ENCODE assay signal across 12 cellular contexts in genomic region chr14:55077155-55077554, GRCh38. TPM values are rescaled to one million over a fixed set of nuclear protein-coding genes. Genes with fewer than 3 reads are reported as not detected.
A peak's percentile ranks its signal among the peaks of the same experiment; 100 is the strongest.
DNase-seq lines count a peak whose midpoint lies in the region; ATAC-seq and TF ChIP-seq lines count a peak whose summit lies in the region.
"Had no signal": no experiment of that assay in that cellular context is flagged by ENCODE, and none has a peak within 500 bp of the region (broad histone marks: within the 10 kb centered on the region; RNA-seq: fewer than 3 reads in every experiment).

No MANE protein-coding gene starts in this region.

- H4K20me1 ChIP-seq in H9 (ENCODE audit: control insufficient read depth, insufficient read depth, insufficient read length): no peaks in the 10 kb centered on the region

- H3K79me1 ChIP-seq in H9 (ENCODE audit: insufficient read depth, low read depth, low read length, poor library complexity, severe bottlenecking): no peaks in the 10 kb centered on the region

- no peak for TF ChIP-seq CTCF in CD4-positive, alpha-beta T cell (IDR thresholded peaks at IDR 0.05)
- TF ChIP-seq CTCF in H9 (conservative IDR thresholded peaks at IDR 0.05) (no peak), lower lobe of right lung (IDR thresholded peaks at IDR 0.05) (no peak), BE2C (IDR thresholded peaks at IDR 0.05; ENCODE audit: low read depth, low read length) (no peak)
- TF ChIP-seq CTCF in activated CD8-positive, alpha-beta T cell treated with anti-CD3 and anti-CD28 coated beads for 36 hours (IDR thresholded peaks at IDR 0.05): no peak

- H4K91ac ChIP-seq in H9 (ENCODE audit: insufficient read length, low read depth, low read length): no peak overlapping the region

- no peak overlapping the region for H2AK5ac ChIP-seq in H9 (ENCODE audit: insufficient read length, low read length)

- peak overlapping the region; percentile 32 for H2AFZ ChIP-seq in H9 (ENCODE audit: low read length)

- H2BK120ac ChIP-seq in H9 (ENCODE audit: low read depth, low read length, poor library complexity, severe bottlenecking): no peak overlapping the region

- H3K36me3 ChIP-seq in lower lobe of right lung: no peaks in the 10 kb centered on the region
- no peaks in the 10 kb centered on the region for H3K36me3 ChIP-seq in BE2C
- H3K36me3 ChIP-seq: left ventricle myocardium inferior had no signal

- no peaks in the 10 kb centered on the region for H3K27me3 ChIP-seq in CD4-positive, alpha-beta T cell (ENCODE audit: control insufficient read depth, insufficient read depth, low read length)
- H3K27me3 ChIP-seq in H9 (ENCODE audit: insufficient read depth, low read length): no peaks in the 10 kb centered on the region
- H3K27me3 ChIP-seq in lower lobe of right lung (ENCODE audit: low read depth): no peaks in the 10 kb centered on the region
- no peaks in the 10 kb centered on the region for H3K27me3 ChIP-seq in BE2C

- no peak overlapping the region for H2BK5ac ChIP-seq in H9 (ENCODE audit: insufficient read length, low read length)

- no peaks in the 10 kb centered on the region for H3K9me3 Mint-ChIP-seq in CD4-positive, alpha-beta T cell
- no peaks in the 10 kb centered on the region for H3K9me3 Mint-ChIP-seq in H9
- no peaks in the 10 kb centered on the region for H3K9me3 Mint-ChIP-seq in activated CD8-positive, alpha-beta T cell treated with anti-CD3 and anti-CD28 coated beads for 36 hours

- H3K9me3 ChIP-seq in CD4-positive, alpha-beta T cell (ENCODE audit: control insufficient read depth, low read length): no peaks in the 10 kb centered on the region
- no peaks in the 10 kb centered on the region for H3K9me3 ChIP-seq in H9 (ENCODE audit: control insufficient read depth, low read depth, low read length)
- no peaks in the 10 kb centered on the region for H3K9me3 ChIP-seq in lower lobe of right lung
- H3K9me3 ChIP-seq in BE2C: no peaks in the 10 kb centered on the region
- H3K9me3 ChIP-seq: left ventricle myocardium inferior had no signal

- H3K9ac ChIP-seq in H9 (ENCODE audit: extremely low read depth, insufficient read length, low read length): no peak overlapping the region

- H3K4me3 ChIP-seq in lower lobe of right lung: no peak overlapping the region
- no peak overlapping the region for H3K4me3 ChIP-seq in BE2C (ENCODE audit: low read depth, low read length)
- H3K4me3 ChIP-seq: left ventricle myocardium inferior had no signal

- H3K56ac ChIP-seq in H9 (ENCODE audit: insufficient read length, low read depth, low read length): no peak overlapping the region

- no peak overlapping the region for H3K27ac Mint-ChIP-seq in CD4-positive, alpha-beta T cell
- no peak overlapping the region for H3K27ac Mint-ChIP-seq in H9
- H3K27ac Mint-ChIP-seq in activated CD8-positive, alpha-beta T cell treated with anti-CD3 and anti-CD28 coated beads for 36 hours: no peak overlapping the region

- H2BK12ac ChIP-seq in H9 (ENCODE audit: insufficient read length, low read depth, low read length): no peak overlapping the region

- H3K27ac ChIP-seq in CD4-positive, alpha-beta T cell (ENCODE audit: low read depth, low read length): no peak overlapping the region
- no peak overlapping the region for H3K27ac ChIP-seq in H9 (ENCODE audit: insufficient read length, low read depth, low read length)
- H3K27ac ChIP-seq in lower lobe of right lung: peak overlapping the region; percentile 81

- intact Hi-C loops in CD4-positive, alpha-beta T cell (cut with DNase I, micrococcal nuclease): no loop called here
- intact Hi-C loops in activated CD8-positive, alpha-beta T cell treated with anti-CD3 and anti-CD28 coated beads for 36 hours (cut with micrococcal nuclease): no loop called here
- intact Hi-C loops in lower lobe of right lung (cut with DNase I): no loop called here

- CTCF ChIA-PET in CD4-positive, alpha-beta T cell (lab: Charles Lee): interaction anchor here (2.9 kb wide), 1 partner anchor 26 kb away, joined by 9 read pairs; the partner anchor contains the start of gene MAPK1IP1L
- CTCF ChIA-PET in activated CD8-positive, alpha-beta T cell treated with anti-CD3 and anti-CD28 coated beads for 36 hours (lab: Charles Lee): interaction anchor here (1.1 to 3.8 kb wide), 3 partner anchors 11 to 193 kb away, joined by 3 to 19 read pairs (median 3); partner anchors contain the start of gene MAPK1IP1L

- POLR2A ChIA-PET in CD4-positive, alpha-beta T cell (lab: Charles Lee): interaction anchor here (1.0 kb wide), 1 partner anchor 11 kb away, joined by 3 read pairs; no protein-coding TSS in a partner anchor
- POLR2A ChIA-PET in activated CD8-positive, alpha-beta T cell treated with anti-CD3 and anti-CD28 coated beads for 36 hours (lab: Charles Lee): interaction anchor here (0.6 to 1.3 kb wide), 3 partner anchors 9 to 745 kb away, joined by 3 to 5 read pairs (median 3); no protein-coding TSS in a partner anchor

- no peak overlapping the region for H3K18ac ChIP-seq in H9 (ENCODE audit: insufficient read length, low read depth, low read length)

- H4K8ac ChIP-seq in H9 (replicated peaks; ENCODE audit: insufficient read length, low read depth, low read length): no peak overlapping the region

- H3K4me2 ChIP-seq in H9 (ENCODE audit: insufficient read depth, insufficient read length, low read length): no peak overlapping the region

- no peak overlapping the region for H3K14ac ChIP-seq in H9 (ENCODE audit: insufficient read depth, low read length)

- peak; percentile 57 for ATAC-seq in CD4-positive, alpha-beta T cell (ENCODE audit: poor library complexity)
- peak; percentile 78 for ATAC-seq in activated CD8-positive, alpha-beta T cell treated with anti-CD3 and anti-CD28 coated beads for 36 hours
- ATAC-seq in lower lobe of right lung: peak; percentile 81 to 83
- no peak for ATAC-seq in HG03469 (IDR thresholded peaks at IDR 0.05; ENCODE audit: unreplicated experiment)

- H3K27me3 Mint-ChIP-seq in CD4-positive, alpha-beta T cell: no peaks in the 10 kb centered on the region
- no peaks in the 10 kb centered on the region for H3K27me3 Mint-ChIP-seq in H9 (ENCODE audit: low read depth)
- no peaks in the 10 kb centered on the region for H3K27me3 Mint-ChIP-seq in activated CD8-positive, alpha-beta T cell treated with anti-CD3 and anti-CD28 coated beads for 36 hours

- no peak overlapping the region for H3K4me3 Mint-ChIP-seq in CD4-positive, alpha-beta T cell
- H3K4me3 Mint-ChIP-seq in H9: no peak overlapping the region
- no peak overlapping the region for H3K4me3 Mint-ChIP-seq in activated CD8-positive, alpha-beta T cell treated with anti-CD3 and anti-CD28 coated beads for 36 hours

- H3K4ac ChIP-seq in H9 (ENCODE audit: low read depth, low read length): no peak overlapping the region

- WGBS in H9 (ENCODE audit: extremely low coverage, insufficient read length, low lambda C conversion rate): no CpG with 5 or more reads among the region's 5 CpGs

- no peak overlapping the region for H3K23ac ChIP-seq in H9 (ENCODE audit: insufficient read length, low read depth, low read length)

- H3K4me1 ChIP-seq in H9 (ENCODE audit: insufficient read depth, low read length) (no peaks in the 10 kb centered on the region; the same call in 1 of the 2 replicates), lower lobe of right lung (peaks cover 12% of the 10 kb centered on the region), BE2C (no peaks in the 10 kb centered on the region)

- no peaks in the 10 kb centered on the region for H3K23me2 ChIP-seq in H9 (ENCODE audit: insufficient read length, low read depth, low read length, poor library complexity, severe bottlenecking)

- DNase-seq in CD4-positive, alpha-beta T cell: no peak
- DNase-seq in H9: no peak
- DNase-seq in activated CD8-positive, alpha-beta T cell treated with anti-CD3 and anti-CD28 coated beads for 36 hours: peak; percentile 27
- DNase-seq in lower lobe of right lung: no peak
- no peak for DNase-seq in BE2C
- DNase-seq in iPS-NIHi11 (ENCODE audit: low spot score): no peak
- DNase-seq in retina: no peak
- DNase-seq: activated effector memory CD4-positive, alpha-beta T cell treated with anti-CD3 and anti-CD28 coated beads, Interleukin-2, amount 50 U/mL, for 16 hours; DMS 273 treated with DMSO at 0.1 percent for 48 hours; left ventricle myocardium inferior; NCI-H1930 had no signal

- H4K5ac ChIP-seq in H9 (ENCODE audit: insufficient read length, low read depth, low read length): no peak overlapping the region

- H2BK20ac ChIP-seq in H9 (ENCODE audit: low read depth, low read length, poor library complexity, severe bottlenecking): no peak overlapping the region

- H3K36me3 Mint-ChIP-seq in CD4-positive, alpha-beta T cell (ENCODE audit: low read depth): no peaks in the 10 kb centered on the region
- H3K36me3 Mint-ChIP-seq in H9 (ENCODE audit: insufficient read depth in 1 of 3, low read depth in 3 of 3): no peaks in the 10 kb centered on the region
- H3K36me3 Mint-ChIP-seq in activated CD8-positive, alpha-beta T cell treated with anti-CD3 and anti-CD28 coated beads for 36 hours (ENCODE audit: low read depth): no peaks in the 10 kb centered on the region

- 0 out of 2 replicates have a peak overlapping the region, but pooled peaks have one; percentile 52 for H2BK15ac ChIP-seq in H9 (ENCODE audit: low read depth, low read length)

- H3K4me1 Mint-ChIP-seq in CD4-positive, alpha-beta T cell (ENCODE audit: low read depth): peaks cover 30% of the 10 kb centered on the region
- H3K4me1 Mint-ChIP-seq in H9: peaks cover 7 to 9% of the 10 kb centered on the region in 2 experiments
- peaks cover 15% of the 10 kb centered on the region for H3K4me1 Mint-ChIP-seq in activated CD8-positive, alpha-beta T cell treated with anti-CD3 and anti-CD28 coated beads for 36 hours (ENCODE audit: low read depth)

- no peaks in the 10 kb centered on the region for H3K79me2 ChIP-seq in H9 (ENCODE audit: insufficient read depth, low read length)

- no peak overlapping the region for H3T11ph ChIP-seq in H9 (ENCODE audit: low read length)

RNA-seq across cellular contexts. Expression of gene MAPK1IP1L, which starts 25.7 kb away (rescaled TPM):
- total RNA-seq in CD4-positive, alpha-beta T cell: 100 to 1,000 TPM; 198 to 207 TPM
- total RNA-seq in H9 (2021) (133 TPM in 2 replicates), lower lobe of right lung (72.4 TPM)
- 100 to 1,000 TPM in 1 of 2 experiments, 10 to 100 TPM in 1; 89.3 to 105 TPM for total RNA-seq in activated CD8-positive, alpha-beta T cell treated with anti-CD3 and anti-CD28 coated beads for 36 hours
- 146 TPM for polyA plus RNA-seq in BE2C (2012; ENCODE audit: insufficient read depth, insufficient read length, low read depth)

RNA-seq across cellular contexts. Expression of gene SOCS4, which starts 50.1 kb away (rescaled TPM):
- total RNA-seq in CD4-positive, alpha-beta T cell: 10 to 100 TPM; 19.5 to 20.7 TPM
- total RNA-seq in H9 (2021) (37.5 and 38.5 TPM in 2 replicates), lower lobe of right lung (17.9 TPM)
- total RNA-seq in activated CD8-positive, alpha-beta T cell treated with anti-CD3 and anti-CD28 coated beads for 36 hours: 10 to 100 TPM; 19.8 to 20.8 TPM
- polyA plus RNA-seq in BE2C (2012; ENCODE audit: insufficient read depth, insufficient read length, low read depth): 22.7 TPM

RNA-seq across cellular contexts. Expression of gene WDHD1, which starts 50.3 kb away (rescaled TPM):
- total RNA-seq in CD4-positive, alpha-beta T cell: 1 to 10 TPM; 1.8 to 2.2 TPM
- total RNA-seq in H9 (2021): 83.5 and 93.7 TPM in 2 replicates
- total RNA-seq in activated CD8-positive, alpha-beta T cell treated with anti-CD3 and anti-CD28 coated beads for 36 hours: 10 to 100 TPM; 59.8 to 68.4 TPM
- total RNA-seq in lower lobe of right lung: 3.5 TPM
- polyA plus RNA-seq in BE2C (2012; ENCODE audit: insufficient read depth, insufficient read length, low read depth): 1.9 TPM

RNA-seq across cellular contexts. Expression of gene LGALS3, which starts 51.9 kb away (rescaled TPM):
- 10 to 100 TPM; 11.7 to 12.1 TPM for total RNA-seq in CD4-positive, alpha-beta T cell
- 3.7 and 4.0 TPM in 2 replicates for total RNA-seq in H9 (2021)
- total RNA-seq in activated CD8-positive, alpha-beta T cell treated with anti-CD3 and anti-CD28 coated beads for 36 hours: 1 to 10 TPM; 4.5 to 6.0 TPM
- total RNA-seq in lower lobe of right lung: 528 TPM
- 22.8 TPM for polyA plus RNA-seq in BE2C (2012; ENCODE audit: insufficient read depth, insufficient read length, low read depth)

Comparison
In these comparisons a context has a peak if more than half of its experiments do, and no peak if none do; other contexts are left out.
1. RNA of gene WDHD1, which starts 50.3 kb away (total RNA-seq): 83.5 to 93.7 TPM in H9 and 59.8 to 68.4 TPM in activated CD8-positive, alpha-beta T cell treated with anti-CD3 and anti-CD28 coated beads for 36 hours; 3.5 TPM in lower lobe of right lung (single experiment) and 1.8 to 2.2 TPM in CD4-positive, alpha-beta T cell; every median in the first group is over 10 times any median in the second.